Comparison of ENCODE assay signal across 2 cellular contexts in genomic region chr1:2019571-2020309, GRCh38.
TF ChIP-seq lines count a peak whose summit lies in the region.

No MANE protein-coding gene starts in this region.

TF ChIP-seq in Ishikawa, 13 proteins besides CTCF, POLR2A, EP300 and RAD21:
- no peak for TF ChIP-seq CREB1 (IDR thresholded peaks at IDR 0.05; ENCODE audit: low read depth)
- TF ChIP-seq MAX (IDR thresholded peaks at IDR 0.05) = peak; percentile 23; the same call in 1 of the 2 replicates
- TF ChIP-seq CEBPB (IDR thresholded peaks at IDR 0.05) = no peak
- peak; percentile 100 for TF ChIP-seq ZBTB7A (IDR thresholded peaks at IDR 0.05; ENCODE audit: low read depth)
- TF ChIP-seq EGR1 (IDR thresholded peaks at IDR 0.05) = peak; percentile 97
- no peak for TF ChIP-seq YY1 (IDR thresholded peaks at IDR 0.05; ENCODE audit: low read depth)
- TF ChIP-seq REST (IDR thresholded peaks at IDR 0.05; ENCODE audit: low read depth) = peak; percentile 94
- no peak for TF ChIP-seq TEAD4 (IDR thresholded peaks at IDR 0.05)
- no peak for TF ChIP-seq TAF1 (IDR thresholded peaks at IDR 0.05; ENCODE audit: low read depth)
- no peak for TF ChIP-seq NFIC (IDR thresholded peaks at IDR 0.05)
- TF ChIP-seq TCF12 (IDR thresholded peaks at IDR 0.05; ENCODE audit: low read depth) = no peak
- TF ChIP-seq USF1 (IDR thresholded peaks at IDR 0.05) = no peak
- TF ChIP-seq FOXM1 (IDR thresholded peaks at IDR 0.05; ENCODE audit: borderline replicate concordance, low read depth) = no peak

TF ChIP-seq in H1, 55 proteins besides CTCF, POLR2A, EP300 and RAD21:
- TF ChIP-seq BACH1 (IDR thresholded peaks at IDR 0.05; ENCODE audit: low read length) (no peak), KDM1A (IDR thresholded peaks at IDR 0.05; ENCODE audit: borderline replicate concordance, low read length) (no peak), EGR1 (IDR thresholded peaks at IDR 0.05; ENCODE audit: borderline replicate concordance, low read depth, low read length) (peak; percentile 98), SIN3A (conservative IDR thresholded peaks at IDR 0.05 in 1 of 2, IDR thresholded peaks at IDR 0.05 in 1 of 2; ENCODE audit: low read depth in 1 of 2, low read length in 2 of 2) (peak; percentile 85 to 91; a peak in 3 of 4 replicates), PHF8 (conservative IDR thresholded peaks at IDR 0.05; ENCODE audit: low read depth, low read length) (0 out of 2 replicates have a peak, but pooled peaks have one; percentile 9)
